Comparison of ENCODE assay signal across 10 cellular contexts in the genomic region with DNA sequence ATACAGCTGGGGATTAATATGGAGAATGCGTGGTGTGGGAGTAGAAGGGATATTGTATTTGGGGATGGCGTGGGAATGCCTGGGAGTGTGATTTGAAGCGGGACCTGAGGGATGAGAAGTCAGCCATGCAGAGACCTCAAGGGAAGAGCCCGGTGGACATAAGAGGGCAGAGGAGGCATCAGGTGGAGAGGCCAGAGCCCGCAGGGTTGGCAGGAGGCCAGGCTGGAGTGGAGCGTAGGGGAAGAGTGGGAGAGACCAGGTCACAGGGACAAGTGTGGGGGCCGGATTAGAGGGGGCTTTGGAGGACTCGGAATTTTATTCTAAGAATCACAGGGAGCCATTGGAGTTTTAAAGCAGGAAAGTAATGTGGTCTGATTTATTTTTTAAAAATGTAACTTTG. TPM values are rescaled to one million over a fixed set of nuclear protein-coding genes. Genes with fewer than 3 reads are reported as not detected.
DNase-seq lines count a peak whose midpoint lies in the region; ATAC-seq and TF ChIP-seq lines count a peak whose summit lies in the region.
"Had no signal": no experiment of that assay in that cellular context is flagged by ENCODE, and none has a peak within 500 bp of the region (broad histone marks: within the 10 kb centered on the region; RNA-seq: fewer than 3 reads in every experiment).

No MANE protein-coding gene starts in this region.

- H2AFZ ChIP-seq in DND-41 (ENCODE audit: low read depth, low read length): no peak overlapping the region

- 84% methylated on average over 8 of the region's 8 CpGs for WGBS in esophagus squamous epithelium, 2 donors

- peaks cover 67% of the 10 kb centered on the region for H3K79me2 ChIP-seq in DND-41 (ENCODE audit: insufficient read depth, low read length)

- H3K27me3 ChIP-seq in BLaER1 treated with 17β-estradiol and CSF1 and Interleukin-3, amounts not matched to agents 10 nM and 100 nM: no peaks in the 10 kb centered on the region
- H3K27me3 ChIP-seq in DND-41 (ENCODE audit: insufficient read depth, low read length, poor library complexity) (no peaks in the 10 kb centered on the region), esophagus squamous epithelium (no peaks in the 10 kb centered on the region)
- H3K27me3 ChIP-seq: suprapubic skin had no signal

- no peaks in the 10 kb centered on the region for H3K9me3 Mint-ChIP-seq in activated T-helper 1 cell treated with anti-CD3 and anti-CD28 coated beads, Interleukin-12 subunit alpha, Interleukin-12 subunit beta, Interleukin-2, Interleukin-4 antibody, amounts not matched to agents 30 ng/mL and 10 ng/mL and 1 ng/mL, durations not matched to agents 14 hours and 24 hours and 36 hours
- H3K9me3 Mint-ChIP-seq in memory B cell: no peaks in the 10 kb centered on the region

- peak overlapping the region in 5 of 10 experiments; percentile 82 to 94 (median 88); a peak in 6 of 20 replicates for H3K4me3 ChIP-seq in BLaER1 treated with 17β-estradiol and CSF1 and Interleukin-3, amounts not matched to agents 10 nM and 100 nM
- H3K4me3 ChIP-seq in DND-41 (ENCODE audit: low read depth in 1 of 2, low read length in 2 of 2) (peak overlapping the region in 1 of 2 experiments; percentile 93; a peak in 2 of 4 replicates), esophagus squamous epithelium (no peak overlapping the region), foreskin fibroblast (ENCODE audit: low read depth in 1 of 2, low read length in 2 of 2) (no peak overlapping the region)

- TF ChIP-seq CTCF in DND-41 (IDR thresholded peaks at IDR 0.05; ENCODE audit: borderline replicate concordance, extremely low read depth, low read length, poor library complexity, severe bottlenecking) (no peak), esophagus squamous epithelium (IDR thresholded peaks at IDR 0.05) (no peak), foreskin fibroblast (IDR thresholded peaks at IDR 0.05; ENCODE audit: low read depth, low read length) (no peak)

- peaks cover 10 to 43% (median 28%) of the 10 kb centered on the region in 11 experiments; a peak in 21 of 22 replicates for H3K36me3 ChIP-seq in BLaER1 treated with 17β-estradiol and CSF1 and Interleukin-3, amounts not matched to agents 10 nM and 100 nM
- H3K36me3 ChIP-seq in DND-41 (ENCODE audit: insufficient read depth, low read length) (peaks cover 17% of the 10 kb centered on the region), esophagus squamous epithelium (peaks cover 0 to 13% (median 0%) of the 10 kb centered on the region in 3 donors)

- H3K27me3 Mint-ChIP-seq in activated T-helper 1 cell treated with anti-CD3 and anti-CD28 coated beads, Interleukin-12 subunit alpha, Interleukin-12 subunit beta, Interleukin-2, Interleukin-4 antibody, amounts not matched to agents 30 ng/mL and 10 ng/mL and 1 ng/mL, durations not matched to agents 14 hours and 24 hours and 36 hours (ENCODE audit: insufficient read depth): no peaks in the 10 kb centered on the region
- no peaks in the 10 kb centered on the region for H3K27me3 Mint-ChIP-seq in memory B cell

- H3K9ac ChIP-seq in BLaER1 treated with 17β-estradiol and CSF1 and Interleukin-3, amounts not matched to agents 10 nM and 100 nM: peak overlapping the region in 6 of 11 experiments; percentile 89 to 94 (median 92); a peak in 6 of 22 replicates
- peak overlapping the region; percentile 70; the same call in 1 of the 2 replicates for H3K9ac ChIP-seq in DND-41 (ENCODE audit: low read depth, low read length)

- no peak overlapping the region for H3K27ac ChIP-seq in BLaER1 treated with 17β-estradiol and CSF1 and Interleukin-3, amounts not matched to agents 10 nM and 100 nM
- H3K27ac ChIP-seq in DND-41 (ENCODE audit: low read length): peak overlapping the region; percentile 75
- H3K27ac ChIP-seq in esophagus squamous epithelium: no peak overlapping the region
- H3K27ac ChIP-seq: suprapubic skin had no signal

- DNase-seq in DND-41 (no peak), memory B cell (ENCODE audit: low spot score in 2 of 2) (no peak), esophagus squamous epithelium (lab: John Stamatoyannopoulos, UW) (no peak), NCI-H146 treated with DMSO at 0.1 percent for 48 hours (lab: John Stamatoyannopoulos, UW; ENCODE audit: unreplicated experiment) (no peak), foreskin fibroblast (no peak), NCI-H1436 (lab: John Stamatoyannopoulos, UW) (no peak)
- DNase-seq in activated T-helper 1 cell treated with anti-CD3 and anti-CD28 coated beads, Interleukin-12 subunit alpha, Interleukin-12 subunit beta, Interleukin-2, Interleukin-4 antibody, amounts not matched to agents 30 ng/mL and 10 ng/mL and 1 ng/mL, durations not matched to agents 14 hours and 24 hours and 36 hours (ENCODE audit: low spot score): no peak
- DNase-seq: NCI-H524 treated with DMSO at 0.1 percent for 48 hours had no signal

- intact Hi-C loops in activated T-helper 1 cell treated with anti-CD3 and anti-CD28 coated beads, Interleukin-12 subunit alpha, Interleukin-12 subunit beta, Interleukin-2, Interleukin-4 antibody, amounts not matched to agents 30 ng/mL and 10 ng/mL and 1 ng/mL, durations not matched to agents 14 hours and 24 hours and 36 hours (cut with micrococcal nuclease): loop anchor here (5.0 to 10.0 kb wide), 2 partner anchors 296 to 856 kb away; a partner anchor contains a TSS
- intact Hi-C loops in esophagus squamous epithelium (cut with DNase I): no loop called here

- no peak for TF ChIP-seq POLR2A in esophagus squamous epithelium (IDR thresholded peaks at IDR 0.05)

- H3K4me2 ChIP-seq in BLaER1 treated with 17β-estradiol and CSF1 and Interleukin-3, amounts not matched to agents 10 nM and 100 nM: peak overlapping the region; percentile 87 to 98 (median 91)
- peak overlapping the region; percentile 99 for H3K4me2 ChIP-seq in DND-41 (ENCODE audit: insufficient read depth, low read length)

- H3K4me3 Mint-ChIP-seq in activated T-helper 1 cell treated with anti-CD3 and anti-CD28 coated beads, Interleukin-12 subunit alpha, Interleukin-12 subunit beta, Interleukin-2, Interleukin-4 antibody, amounts not matched to agents 30 ng/mL and 10 ng/mL and 1 ng/mL, durations not matched to agents 14 hours and 24 hours and 36 hours: peak overlapping the region; percentile 90
- H3K4me3 Mint-ChIP-seq in memory B cell: peak overlapping the region; percentile 94

- peaks cover 30% of the 10 kb centered on the region for H3K4me1 Mint-ChIP-seq in activated T-helper 1 cell treated with anti-CD3 and anti-CD28 coated beads, Interleukin-12 subunit alpha, Interleukin-12 subunit beta, Interleukin-2, Interleukin-4 antibody, amounts not matched to agents 30 ng/mL and 10 ng/mL and 1 ng/mL, durations not matched to agents 14 hours and 24 hours and 36 hours (ENCODE audit: low read depth)
- peaks cover 20% of the 10 kb centered on the region for H3K4me1 Mint-ChIP-seq in memory B cell

- H3K27ac Mint-ChIP-seq in activated T-helper 1 cell treated with anti-CD3 and anti-CD28 coated beads, Interleukin-12 subunit alpha, Interleukin-12 subunit beta, Interleukin-2, Interleukin-4 antibody, amounts not matched to agents 30 ng/mL and 10 ng/mL and 1 ng/mL, durations not matched to agents 14 hours and 24 hours and 36 hours: no peak overlapping the region
- H3K27ac Mint-ChIP-seq in memory B cell: peak overlapping the region; percentile 7

- H3K4me1 ChIP-seq in BLaER1 treated with 17β-estradiol and CSF1 and Interleukin-3, amounts not matched to agents 10 nM and 100 nM: peaks cover 19 to 31% (median 23%) of the 10 kb centered on the region in 10 experiments
- H3K4me1 ChIP-seq in DND-41 (ENCODE audit: insufficient read depth, low read length) (peaks cover 31% of the 10 kb centered on the region), esophagus squamous epithelium (peaks cover 12 to 27% (median 22%) of the 10 kb centered on the region in 3 donors)

- ATAC-seq in DND-41 (ENCODE audit: insufficient read depth, low read depth) (no peak), memory B cell (ENCODE audit: low read depth) (no peak)

- H3K9me3 ChIP-seq in BLaER1 treated with 17β-estradiol and CSF1 and Interleukin-3, amounts not matched to agents 10 nM and 100 nM (replicated peaks in 1 of 11): no peaks in the 10 kb centered on the region
- H3K9me3 ChIP-seq in DND-41 (ENCODE audit: insufficient read depth, low read length, severe bottlenecking) (no peaks in the 10 kb centered on the region), esophagus squamous epithelium (no peaks in the 10 kb centered on the region)
- H3K9me3 ChIP-seq: suprapubic skin had no signal

- H4K20me1 ChIP-seq in BLaER1 treated with 17β-estradiol and CSF1 and Interleukin-3, amounts not matched to agents 10 nM and 100 nM: peaks cover 29 to 66% (median 61%) of the 10 kb centered on the region in 11 experiments; a peak in 21 of 22 replicates
- H4K20me1 ChIP-seq in DND-41 (ENCODE audit: insufficient read depth, low read length): peaks cover 22% of the 10 kb centered on the region; the same call in 1 of the 2 replicates

- peaks cover 18% of the 10 kb centered on the region for H3K36me3 Mint-ChIP-seq in activated T-helper 1 cell treated with anti-CD3 and anti-CD28 coated beads, Interleukin-12 subunit alpha, Interleukin-12 subunit beta, Interleukin-2, Interleukin-4 antibody, amounts not matched to agents 30 ng/mL and 10 ng/mL and 1 ng/mL, durations not matched to agents 14 hours and 24 hours and 36 hours (ENCODE audit: low read depth)
- H3K36me3 Mint-ChIP-seq in memory B cell: no peaks in the 10 kb centered on the region

RNA-seq across cellular contexts. Expression of a gene that starts 2.0 kb away (rescaled TPM):
- total RNA-seq in activated T-helper 1 cell treated with anti-CD3 and anti-CD28 coated beads, Interleukin-12 subunit alpha, Interleukin-12 subunit beta, Interleukin-2, Interleukin-4 antibody, amounts not matched to agents 30 ng/mL and 10 ng/mL and 1 ng/mL, durations not matched to agents 14 hours and 24 hours and 36 hours: 178 and 194 TPM in 2 replicates
- total RNA-seq in esophagus squamous epithelium: 100 to 1,000 TPM in 3 of 4 donors, 10 to 100 TPM in 1; 87.5 to 353 (median 340) TPM

RNA-seq across cellular contexts. Expression of a gene that starts 25.7 kb away (rescaled TPM):
- 21.1 and 23.5 TPM in 2 replicates for total RNA-seq in activated T-helper 1 cell treated with anti-CD3 and anti-CD28 coated beads, Interleukin-12 subunit alpha, Interleukin-12 subunit beta, Interleukin-2, Interleukin-4 antibody, amounts not matched to agents 30 ng/mL and 10 ng/mL and 1 ng/mL, durations not matched to agents 14 hours and 24 hours and 36 hours
- total RNA-seq in esophagus squamous epithelium: 10 to 100 TPM; 17.6 to 34.1 (median 21.6) TPM

RNA-seq across cellular contexts. Expression of a gene that starts 57.9 kb away (rescaled TPM):
- not detected in 2 replicates for total RNA-seq in activated T-helper 1 cell treated with anti-CD3 and anti-CD28 coated beads, Interleukin-12 subunit alpha, Interleukin-12 subunit beta, Interleukin-2, Interleukin-4 antibody, amounts not matched to agents 30 ng/mL and 10 ng/mL and 1 ng/mL, durations not matched to agents 14 hours and 24 hours and 36 hours
- total RNA-seq in esophagus squamous epithelium: 10 to 100 TPM in 1 of 4 donors, 1 to 10 TPM in 2, under 1 TPM in 1; 0.92 to 11.1 (median 1.9) TPM
